23 cellular contexts compared by ENCODE assay signal in genomic region chr12:62963642-62964041, GRCh38.
"Had no signal": no experiment of that assay in that cellular context is flagged by ENCODE, and none has a peak within 500 bp of the region (broad histone marks: within the 10 kb centered on the region; RNA-seq: fewer than 3 reads in every experiment).

No MANE protein-coding gene starts in this region.

- H3K4me1 ChIP-seq: gastrocnemius medialis, lower lobe of right lung, psoas muscle, tibial nerve, upper lobe of left lung had no signal

- H3K4me3 ChIP-seq: dorsolateral prefrontal cortex, gastrocnemius medialis, lower lobe of right lung, mucosa of descending colon, psoas muscle, thoracic aorta, tibial nerve, upper lobe of left lung had no signal

- H3K36me3 ChIP-seq: gastrocnemius medialis, lower lobe of right lung, thoracic aorta, tibial nerve, upper lobe of left lung had no signal

- FAIRE-seq: colon, keratinocyte, small intestine, urothelium cell line had no signal

- ATAC-seq: gastrocnemius medialis; left ventricle myocardium superior; lower lobe of right lung; mucosa of descending colon; psoas muscle; right cardiac atrium; stimulated activated naive B cell treated with anti-CD40 and anti-IgM and Interleukin-4, amounts not matched to agents 10 μg/mL and 1 μg/mL and 100 μg/mL, for 72 hours had no signal

- DNase-seq: dorsolateral prefrontal cortex; effector CD4-positive, alpha-beta T cell; foreskin fibroblast; gastrocnemius medialis; head of caudate nucleus; left ventricle myocardium superior; lower lobe of right lung; mucosa of descending colon; naive B cell; nephron progenitor cell; nucleus accumbens; psoas muscle; right cardiac atrium; small intestine; stimulated activated CD4-positive, alpha-beta T cell treated with anti-CD3 and anti-CD28 coated beads, Interleukin-15, amount 100 ng/mL, for 24 hours; stimulated activated CD4-positive, alpha-beta T cell treated with anti-CD3 and anti-CD28 coated beads, Interleukin-2, amount 100 ng/mL, for 48 hours; stimulated activated naive B cell treated with anti-CD40 and anti-IgM and Interleukin-4, amounts not matched to agents 10 μg/mL and 1 μg/mL and 100 μg/mL, for 72 hours; upper lobe of left lung had no signal

- H3K27ac ChIP-seq: dorsolateral prefrontal cortex, gastrocnemius medialis, lower lobe of right lung, psoas muscle, thoracic aorta, tibial nerve, upper lobe of left lung had no signal

- H3K27me3 ChIP-seq: dorsolateral prefrontal cortex, gastrocnemius medialis, tibial nerve, upper lobe of left lung had no signal

- H3K9me3 ChIP-seq: gastrocnemius medialis, lower lobe of right lung, mucosa of descending colon, psoas muscle, thoracic aorta, tibial nerve, upper lobe of left lung had no signal
